29 cellular contexts compared by ENCODE assay signal in the genomic region with DNA sequence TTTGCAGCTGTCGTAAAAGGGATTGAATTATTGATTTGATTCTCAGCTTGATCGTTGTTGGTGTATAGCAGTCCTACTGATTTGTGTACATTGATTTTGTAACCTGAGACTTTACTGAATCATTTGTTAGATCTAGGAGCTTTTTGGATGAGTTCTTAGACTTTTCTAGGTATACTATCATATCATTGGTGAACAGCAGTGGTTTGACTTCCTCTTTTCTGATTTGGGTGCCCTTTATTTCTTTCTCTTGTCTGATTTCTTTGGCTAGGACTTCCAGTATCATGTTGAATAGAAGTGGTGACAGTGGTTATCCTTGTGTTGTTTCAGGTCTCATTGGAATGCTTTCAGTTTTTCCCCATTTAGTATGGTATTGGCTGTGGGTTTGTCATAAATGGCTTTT.
"Had no signal": no experiment of that assay in that cellular context is flagged by ENCODE, and none has a peak within 500 bp of the region (broad histone marks: within the 10 kb centered on the region; RNA-seq: fewer than 3 reads in every experiment).

No MANE protein-coding gene starts in this region.

- H3K27ac ChIP-seq: adrenal gland, breast epithelium, cardiac muscle cell, coronary artery, dorsolateral prefrontal cortex had no signal

- H3K4me3 ChIP-seq: adrenal gland, breast epithelium, cardiac muscle cell, coronary artery, dorsolateral prefrontal cortex had no signal

- ATAC-seq: activated CD4-positive, alpha-beta T cell treated with anti-CD3 and anti-CD28 coated beads for 36 hours; activated CD8-positive, alpha-beta memory T cell treated with anti-CD3 and anti-CD28 coated beads, Interleukin-2, amount 10 ng/mL, durations not matched to agents 7 days and 5 days; activated CD8-positive, alpha-beta T cell treated with anti-CD3 and anti-CD28 coated beads, Interleukin-2, amount 10 ng/mL, durations not matched to agents 7 days and 5 days; activated naive CD8-positive, alpha-beta T cell treated with anti-CD3 and anti-CD28 coated beads, Interleukin-2, amount 50 U/mL, for 24 hours; esophagus mucosa had no signal

- H3K36me3 ChIP-seq: adrenal gland, breast epithelium, cardiac muscle cell had no signal

- H3K4me1 ChIP-seq: adrenal gland, breast epithelium had no signal

- H3K27me3 ChIP-seq: adrenal gland, cardiac muscle cell had no signal

- DNase-seq: activated CD4-positive, alpha-beta memory T cell treated with anti-CD3 and anti-CD28 coated beads for 36 hours; activated CD4-positive, alpha-beta T cell treated with anti-CD3 and anti-CD28 coated beads for 36 hours; activated CD4-positive, alpha-beta T cell treated with anti-CD3 and anti-CD28 coated beads, Interleukin-2, amount 10 ng/mL, durations not matched to agents 24 days and 14 days; activated CD4-positive, CD25-positive, alpha-beta regulatory T cell; activated CD4-positive, CD25-positive, alpha-beta regulatory T cell treated with anti-CD3 and anti-CD28 coated beads, Interleukin-2, amount 50 U/mL, for 72 hours; activated CD8-positive, alpha-beta memory T cell treated with anti-CD3 and anti-CD28 coated beads, Interleukin-2, amount 10 ng/mL, durations not matched to agents 7 days and 5 days; activated CD8-positive, alpha-beta memory T cell treated with anti-CD3 and anti-CD28 coated beads, Interleukin-2, amount 50 U/mL, for 4 hours; activated CD8-positive, alpha-beta T cell treated with anti-CD3 and anti-CD28 coated beads, Interleukin-2, amount 10 ng/mL, durations not matched to agents 7 days and 5 days; activated effector memory CD4-positive, alpha-beta T cell treated with anti-CD3 and anti-CD28 coated beads, Interleukin-2, amount 50 U/mL, for 16 hours; activated naive CD4-positive, alpha-beta T cell treated with anti-CD3 and anti-CD28 coated beads for 36 hours; activated naive CD8-positive, alpha-beta T cell treated with anti-CD3 and anti-CD28 coated beads for 36 hours; activated naive CD8-positive, alpha-beta T cell treated with anti-CD3 and anti-CD28 coated beads, Interleukin-2, amount 50 U/mL, for 24 hours; activated T-cell treated with anti-CD3 and anti-CD28 coated beads, Interleukin-2, amount 50 U/mL, for 1 hour; activated T-cell treated with anti-CD3 and anti-CD28 coated beads, Interleukin-2, amount 50 U/mL, for 48 hours; adrenal gland; amygdala; aorta; dorsolateral prefrontal cortex; effector memory CD4-positive, alpha-beta T cell; endodermal cell; foreskin fibroblast; head of caudate nucleus; hypothalamus; T-helper 2 cell had no signal

- H3K9me3 ChIP-seq: adrenal gland had no signal

- FAIRE-seq: frontal cortex had no signal
